19 cellular contexts compared by ENCODE assay signal in genomic region chr1:114588196-114588689, GRCh38.
"Had no signal": no experiment of that assay in that cellular context is flagged by ENCODE, and none has a peak within 500 bp of the region (broad histone marks: within the 10 kb centered on the region; RNA-seq: fewer than 3 reads in every experiment).

No MANE protein-coding gene starts in this region.

- DNase-seq: activated B cell treated with CpG ODN at 0.5 μM for 24 hours; activated CD4-positive, alpha-beta memory T cell treated with anti-CD3 and anti-CD28 coated beads for 36 hours; activated CD4-positive, alpha-beta T cell treated with anti-CD3 and anti-CD28 coated beads for 4 hours; activated CD8-positive, alpha-beta memory T cell treated with anti-CD3 and anti-CD28 coated beads, Interleukin-2, amount 10 ng/mL, durations not matched to agents 7 days and 5 days; activated naive CD4-positive, alpha-beta T cell; activated naive CD8-positive, alpha-beta T cell treated with anti-CD3 and anti-CD28 coated beads, Interleukin-2, amount 10 ng/mL, durations not matched to agents 7 days and 5 days; amygdala; effector memory CD8-positive, alpha-beta T cell; esophagus squamous epithelium; hippocampal formation; left colon; mammary epithelial cell; sigmoid colon; stimulated activated CD4-positive, alpha-beta T cell treated with anti-CD3 and anti-CD28 coated beads, Interleukin-1b, Interleukin-23, amount 100 ng/mL, for 48 hours; stimulated activated naive CD8-positive, alpha-beta T cell treated with anti-CD3 and anti-CD28 coated beads, Interleukin-15, Interleukin-2, amounts not matched to agents 100 U/mL and 50 U/mL, for 24 hours; substantia nigra; tibial artery had no signal

- H3K4me1 ChIP-seq: esophagus squamous epithelium, prostate gland, sigmoid colon, tibial artery had no signal

- H3K9me3 ChIP-seq: esophagus squamous epithelium, prostate gland, sigmoid colon, tibial artery had no signal

- H3K27me3 ChIP-seq: cardiac muscle cell, esophagus squamous epithelium, sigmoid colon, tibial artery had no signal

- ATAC-seq: activated CD8-positive, alpha-beta memory T cell treated with anti-CD3 and anti-CD28 coated beads, Interleukin-2, amount 10 ng/mL, durations not matched to agents 7 days and 5 days; effector memory CD8-positive, alpha-beta T cell; left colon; stimulated activated naive CD8-positive, alpha-beta T cell treated with anti-CD3 and anti-CD28 coated beads, Interleukin-15, Interleukin-2, amounts not matched to agents 100 U/mL and 50 U/mL, for 24 hours had no signal

- H3K36me3 ChIP-seq: cardiac muscle cell, prostate gland had no signal

- H3K4me3 ChIP-seq: cardiac muscle cell, esophagus squamous epithelium, prostate gland, sigmoid colon, tibial artery had no signal

- H3K27ac ChIP-seq: cardiac muscle cell, esophagus squamous epithelium, prostate gland, sigmoid colon, tibial artery had no signal
